ENCODE assay signal across 8 cellular contexts in the genomic region with DNA sequence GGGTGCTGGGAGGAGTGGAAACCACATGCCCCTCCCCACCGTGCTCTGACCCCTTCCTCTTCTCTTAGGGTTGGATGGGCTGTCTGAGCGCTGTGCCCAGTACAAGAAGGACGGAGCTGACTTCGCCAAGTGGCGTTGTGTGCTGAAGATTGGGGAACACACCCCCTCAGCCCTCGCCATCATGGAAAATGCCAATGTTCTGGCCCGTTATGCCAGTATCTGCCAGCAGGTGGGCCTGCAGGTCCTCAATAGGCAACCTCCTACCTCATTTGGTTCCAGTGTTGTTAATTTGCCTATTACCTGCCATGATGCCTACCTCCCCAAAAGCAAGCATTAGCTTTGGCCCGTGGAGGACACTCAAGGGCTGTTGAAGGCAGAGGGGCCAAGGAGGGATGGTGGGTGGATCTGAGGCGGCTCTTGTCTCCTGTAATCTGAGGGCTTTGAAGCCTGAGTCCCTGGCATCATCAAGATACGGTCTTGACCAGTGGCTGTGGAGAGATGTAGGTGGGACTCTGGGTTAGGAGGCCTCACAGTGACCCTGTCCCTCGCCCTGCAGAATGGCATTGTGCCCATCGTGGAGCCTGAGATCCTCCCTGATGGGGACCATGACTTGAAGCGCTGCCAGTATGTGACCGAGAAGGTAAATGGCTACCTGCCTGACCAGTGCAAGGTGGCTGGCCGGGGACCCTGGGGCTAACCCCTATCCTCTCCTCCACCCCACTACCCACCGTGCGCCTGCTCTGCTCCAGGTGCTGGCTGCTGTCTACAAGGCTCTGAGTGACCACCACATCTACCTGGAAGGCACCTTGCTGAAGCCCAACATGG. TPM values are rescaled to one million over a fixed set of nuclear protein-coding genes. Genes with fewer than 3 reads are reported as not detected.
A peak's percentile ranks its signal among the peaks of the same experiment; 100 is the strongest.
DNase-seq lines count a peak whose midpoint lies in the region; ATAC-seq and TF ChIP-seq lines count a peak whose summit lies in the region.

No MANE protein-coding gene starts in this region.

- DNase-seq in RKO (ENCODE audit: low spot score) (peak; percentile 52), astrocyte of the cerebellum (ENCODE audit: low read depth) (no peak), mesothelial cell of epicardium (ENCODE audit: low spot score in 2 of 2, unreplicated experiment in 2 of 2) (no peak), NCI-H2171 treated with DMSO at 0.1 percent for 48 hours (lab: John Stamatoyannopoulos, UW) (no peak), NCI-H446 treated with DMSO at 0.1 percent for 48 hours (lab: John Stamatoyannopoulos, UW) (no peak)

- no peaks in the 10 kb centered on the region for H3K27me3 Mint-ChIP-seq in mesothelial cell of epicardium (ENCODE audit: low read depth)

- no peaks in the 10 kb centered on the region for H3K9me3 Mint-ChIP-seq in mesothelial cell of epicardium

- H3K4me3 ChIP-seq in astrocyte of the cerebellum (ENCODE audit: low read depth, low read length): no peak overlapping the region

- H3K4me1 Mint-ChIP-seq in mesothelial cell of epicardium: peaks cover 37% of the 10 kb centered on the region

- TF ChIP-seq CTCF in GM12873 (IDR thresholded peaks at IDR 0.05; ENCODE audit: insufficient read depth, low read depth, low read length, missing control alignments): peak; percentile 64
- peak; percentile 63 for TF ChIP-seq CTCF in astrocyte of the cerebellum (IDR thresholded peaks at IDR 0.05; ENCODE audit: low read depth, low read length, missing control alignments)
- peak; percentile 64 for TF ChIP-seq CTCF in mesothelial cell of epicardium (IDR thresholded peaks at IDR 0.05; ENCODE audit: unreplicated experiment)

- H3K27ac Mint-ChIP-seq in mesothelial cell of epicardium: peak overlapping the region; percentile 71

- no peak for ATAC-seq in GM21528 (IDR thresholded peaks at IDR 0.05; ENCODE audit: low FRiP score, unreplicated experiment)
- ATAC-seq in HG03571 (IDR thresholded peaks at IDR 0.05; ENCODE audit: unreplicated experiment): no peak

- peaks cover 30% of the 10 kb centered on the region for H3K36me3 Mint-ChIP-seq in mesothelial cell of epicardium

- in situ Hi-C loops in astrocyte of the cerebellum (cut with HindIII; ENCODE audit: low sequenced_read_pairs): no loop called here

- H3K4me3 Mint-ChIP-seq in mesothelial cell of epicardium: peak overlapping the region; percentile 45

RNA-seq across cellular contexts. Expression of a gene that starts 3.4 kb away (rescaled TPM):
- 613 to 624 TPM (median 618 TPM) in 3 replicates for total RNA-seq in mesothelial cell of epicardium

RNA-seq across cellular contexts. Expression of a gene that starts 6.8 kb away (rescaled TPM):
- 102 to 107 TPM (median 105 TPM) in 3 replicates for total RNA-seq in mesothelial cell of epicardium

RNA-seq across cellular contexts. Expression of a gene that starts 22.8 kb away (rescaled TPM):
- 2.3 to 2.7 TPM (median 2.4 TPM) in 3 replicates for total RNA-seq in mesothelial cell of epicardium

RNA-seq across cellular contexts. Expression of a gene that starts 27.1 kb away (rescaled TPM):
- 34.5 to 45.0 TPM (median 36.9 TPM) in 3 replicates for total RNA-seq in mesothelial cell of epicardium

RNA-seq across cellular contexts. Expression of a gene that starts 37.9 kb away (rescaled TPM):
- total RNA-seq in mesothelial cell of epicardium: 0.55 to 1.1 TPM (median 0.72 TPM) in 3 replicates
